ENCODE assay signal across 9 cellular contexts in genomic region chr19:55437410-55437809, GRCh38. TPM values are rescaled to one million over a fixed set of nuclear protein-coding genes. Genes with fewer than 3 reads are reported as not detected.
A peak's percentile ranks its signal among the peaks of the same experiment; 100 is the strongest.
DNase-seq lines count a peak whose midpoint lies in the region; ATAC-seq and TF ChIP-seq lines count a peak whose summit lies in the region.
"Had no signal": no experiment of that assay in that cellular context is flagged by ENCODE, and none has a peak within 500 bp of the region (broad histone marks: within the 10 kb centered on the region; RNA-seq: fewer than 3 reads in every experiment).

No MANE protein-coding gene starts in this region.

- no peak overlapping the region for H3K27ac ChIP-seq in naive thymus-derived CD4-positive, alpha-beta T cell (ENCODE audit: low read depth, low read length)

- no peaks in the 10 kb centered on the region for H3K36me3 ChIP-seq in naive thymus-derived CD4-positive, alpha-beta T cell (ENCODE audit: control insufficient read depth in 2 of 3, insufficient read depth in 3 of 3, low read length in 3 of 3)

- peaks cover 9 to 22% (median 19%) of the 10 kb centered on the region in 7 donors for H3K4me1 Mint-ChIP-seq in naive thymus-derived CD4-positive, alpha-beta T cell

- no peak overlapping the region for H3K27ac Mint-ChIP-seq in naive thymus-derived CD4-positive, alpha-beta T cell

- peak; percentile 53 to 83 for DNase-seq in NCI-H187 (lab: John Stamatoyannopoulos, UW)
- no peak for DNase-seq in NCI-H187 treated with DMSO at 0.1 percent for 48 hours (lab: John Stamatoyannopoulos, UW)
- peak; percentile 63 for DNase-seq in NCI-H460 (ENCODE audit: extremely low read depth, low read depth)
- DNase-seq in cardiac fibroblast (ENCODE audit: low read depth in 2 of 2): peak; percentile 66 to 73
- DNase-seq in naive thymus-derived CD4-positive, alpha-beta T cell: peak in 1 of 9 donors; percentile 48
- no peak for DNase-seq in GM13977 (ENCODE audit: low spot score)

- H3K36me3 Mint-ChIP-seq in naive thymus-derived CD4-positive, alpha-beta T cell: peaks cover 0 to 19% (median 0%) of the 10 kb centered on the region in 5 donors

- CTCF ChIA-PET in naive thymus-derived CD4-positive, alpha-beta T cell (lab: Charles Lee): interaction anchor here (0.6 kb wide), 1 partner anchor 24 kb away, joined by 3 read pairs; no protein-coding TSS in a partner anchor

- H3K4me1 ChIP-seq in naive thymus-derived CD4-positive, alpha-beta T cell (ENCODE audit: control insufficient read depth in 2 of 2, insufficient read depth in 2 of 2, low read length in 2 of 2): peaks cover 7 to 23% of the 10 kb centered on the region in 2 donors

- H3K4me3 Mint-ChIP-seq in naive thymus-derived CD4-positive, alpha-beta T cell: no peak overlapping the region

- H3K4me3 ChIP-seq in cardiac fibroblast (replicated peaks in 1 of 2; ENCODE audit: low read depth in 2 of 2, low read length in 2 of 2): no peak overlapping the region
- no peak overlapping the region for H3K4me3 ChIP-seq in naive thymus-derived CD4-positive, alpha-beta T cell (ENCODE audit: low read length)

- in situ Hi-C loops in GM13977 (cut with MboI; ENCODE audit: low pct_unique_long_range_greater_than_20kb, low sequenced_read_pairs, unreplicated experiment): no loop called here

- no peak for TF ChIP-seq CTCF in cardiac fibroblast (IDR thresholded peaks at IDR 0.05; ENCODE audit: low read depth, low read length)
- TF ChIP-seq CTCF in GM13977 (IDR thresholded peaks at IDR 0.05; ENCODE audit: extremely low read depth, insufficient read depth, missing control alignments): no peak

- peaks cover 8 to 34% of the 10 kb centered on the region in 2 donors for H3K27me3 ChIP-seq in naive thymus-derived CD4-positive, alpha-beta T cell (ENCODE audit: control insufficient read depth in 2 of 2, insufficient read depth in 2 of 2, low read length in 2 of 2)

- peak; percentile 47 for ATAC-seq in naive thymus-derived CD4-positive, alpha-beta T cell
- ATAC-seq in GM18511 (IDR thresholded peaks at IDR 0.05; ENCODE audit: unreplicated experiment) (no peak), GM21528 (IDR thresholded peaks at IDR 0.05; ENCODE audit: low FRiP score, unreplicated experiment) (no peak)

- peaks cover 43 to 51% (median 45%) of the 10 kb centered on the region in 5 donors for H3K27me3 Mint-ChIP-seq in naive thymus-derived CD4-positive, alpha-beta T cell

- H3K9me3 Mint-ChIP-seq in naive thymus-derived CD4-positive, alpha-beta T cell: peaks cover 0 to 8% (median 0%) of the 10 kb centered on the region in 11 donors

- no peaks in the 10 kb centered on the region for H3K9me3 ChIP-seq in naive thymus-derived CD4-positive, alpha-beta T cell (ENCODE audit: control insufficient read depth in 2 of 3, low read length in 3 of 3)

- intact Hi-C loops in naive thymus-derived CD4-positive, alpha-beta T cell (cut with micrococcal nuclease): no loop called here

- POLR2A ChIA-PET in naive thymus-derived CD4-positive, alpha-beta T cell (lab: Charles Lee): no interaction called here

RNA-seq across cellular contexts. Expression of gene SHISA7, which starts 5.7 kb away (rescaled TPM):
- not detected in 2 replicates for total RNA-seq in NCI-H460 (2014; rRNA removed; shearing (Covaris generic))
- not detected in 2 replicates for polyA plus RNA-seq in NCI-H460 (2014; cell fraction: nucleus; rRNA removed)
- total RNA-seq in naive thymus-derived CD4-positive, alpha-beta T cell: not detected
- not detected for polyA plus RNA-seq in naive thymus-derived CD4-positive, alpha-beta T cell
- total RNA-seq: dermis microvascular lymphatic vessel endothelial cell had no signal

RNA-seq across cellular contexts. Expression of gene ISOC2, which starts 24.0 kb away (rescaled TPM):
- total RNA-seq in NCI-H460 (2014; rRNA removed; shearing (Covaris generic)): 33.9 and 39.6 TPM in 2 replicates
- 87.7 and 158 TPM in 2 replicates for polyA plus RNA-seq in NCI-H460 (2014; cell fraction: nucleus; rRNA removed)
- total RNA-seq in naive thymus-derived CD4-positive, alpha-beta T cell: 10 to 100 TPM in 3 of 5 experiments, 1 to 10 TPM in 2; 5.1 to 20.1 (median 11.3) TPM
- polyA plus RNA-seq in naive thymus-derived CD4-positive, alpha-beta T cell: 10 to 100 TPM; 25.9 to 31.2 TPM

RNA-seq across cellular contexts. Expression of gene C19orf85, which starts 27.1 kb away (rescaled TPM):
- total RNA-seq in NCI-H460 (2014; rRNA removed; shearing (Covaris generic)): not detected in 2 replicates
- polyA plus RNA-seq in NCI-H460 (2014; cell fraction: nucleus; rRNA removed): not detected in 2 replicates
- not detected for total RNA-seq in naive thymus-derived CD4-positive, alpha-beta T cell
- not detected for polyA plus RNA-seq in naive thymus-derived CD4-positive, alpha-beta T cell
- total RNA-seq: dermis microvascular lymphatic vessel endothelial cell had no signal

RNA-seq across cellular contexts. Expression of gene UBE2S, which starts 29.8 kb away (rescaled TPM):
- 369 and 378 TPM in 2 replicates for total RNA-seq in NCI-H460 (2014; rRNA removed; shearing (Covaris generic))
- 269 and 270 TPM in 2 replicates for polyA plus RNA-seq in NCI-H460 (2014; cell fraction: nucleus; rRNA removed)
- 100 to 1,000 TPM in 1 of 5 experiments, 10 to 100 TPM in 4; 15.3 to 141 (median 44.1) TPM for total RNA-seq in naive thymus-derived CD4-positive, alpha-beta T cell
- polyA plus RNA-seq in naive thymus-derived CD4-positive, alpha-beta T cell: 10 to 100 TPM; 15.8 to 20.4 TPM

RNA-seq across cellular contexts. Expression of gene ZNF628, which starts 39.0 kb away (rescaled TPM):
- 2.1 and 6.1 TPM in 2 replicates for total RNA-seq in NCI-H460 (2014; rRNA removed; shearing (Covaris generic))
- polyA plus RNA-seq in NCI-H460 (2014; cell fraction: nucleus; rRNA removed): 1.5 and 2.0 TPM in 2 replicates
- 10 to 100 TPM in 2 of 5 experiments, 1 to 10 TPM in 3; 6.6 to 27.2 (median 9.0) TPM for total RNA-seq in naive thymus-derived CD4-positive, alpha-beta T cell
- polyA plus RNA-seq in naive thymus-derived CD4-positive, alpha-beta T cell: 1 to 10 TPM in 1 of 2 donors, under 1 TPM in 1; 0.07 to 1.6 TPM

Comparison
In these comparisons a context has a peak if more than half of its experiments do, and no peak if none do; other contexts are left out.
1. DNase-seq: peak in NCI-H187 (2 of 2), NCI-H460 (single experiment) and cardiac fibroblast (2 of 2); none in NCI-H187 treated with DMSO at 0.1 percent for 48 hours (single experiment) and GM13977 (single experiment).